In the genomic region with DNA sequence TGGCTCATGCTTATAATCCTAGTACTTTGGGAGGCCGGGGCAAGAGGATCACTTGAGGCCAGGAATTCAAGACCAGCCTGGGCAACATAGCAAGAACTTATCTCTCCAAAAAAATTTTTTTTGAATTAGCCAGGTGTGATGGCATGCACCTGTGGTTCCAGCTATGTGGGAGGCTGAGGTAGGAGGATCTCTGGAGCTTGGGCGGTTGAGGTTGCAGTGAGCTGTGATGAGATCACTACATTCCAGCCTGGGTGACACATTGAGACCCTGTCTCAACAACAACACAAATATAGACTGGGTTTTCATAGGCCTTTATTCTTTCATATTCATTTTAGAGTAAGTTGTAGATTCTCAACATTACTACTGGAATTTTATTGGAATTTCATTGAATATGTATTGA, we compare ENCODE assay signal across 21 cellular contexts. TPM values are rescaled to one million over a fixed set of nuclear protein-coding genes. Genes with fewer than 3 reads are reported as not detected.
DNase-seq lines count a peak whose midpoint lies in the region; ATAC-seq and TF ChIP-seq lines count a peak whose summit lies in the region.
"Had no signal": no experiment of that assay in that cellular context is flagged by ENCODE, and none has a peak within 500 bp of the region (broad histone marks: within the 10 kb centered on the region; RNA-seq: fewer than 3 reads in every experiment).

No MANE protein-coding gene starts in this region.

- no peak overlapping the region for H3K4me3 ChIP-seq in RWPE2 (ENCODE audit: severe bottlenecking)
- no peak overlapping the region for H3K4me3 ChIP-seq in smooth muscle cell
- H3K4me3 ChIP-seq: coronary artery, Peyer's patch, SK-N-MC had no signal

- H3F3A ChIP-seq in smooth muscle cell (ENCODE audit: low read depth), result no peaks in the 10 kb centered on the region

- H3K36me3 ChIP-seq in RWPE2 (ENCODE audit: low read depth), result no peaks in the 10 kb centered on the region
- H3K36me3 ChIP-seq in smooth muscle cell (ENCODE audit: low read depth), result no peaks in the 10 kb centered on the region
- H3K36me3 ChIP-seq: Peyer's patch had no signal

- TF ChIP-seq CTCF in RWPE2 (IDR thresholded peaks at IDR 0.05; ENCODE audit: poor library complexity, severe bottlenecking) (no peak), foreskin keratinocyte (conservative IDR thresholded peaks at IDR 0.05) (no peak), smooth muscle cell (IDR thresholded peaks at IDR 0.05; ENCODE audit: borderline replicate concordance, insufficient read depth, poor library complexity, severe bottlenecking) (no peak)

- no peak overlapping the region for H3K9ac ChIP-seq in smooth muscle cell (ENCODE audit: low read depth)

- H4K20me1 ChIP-seq in smooth muscle cell (ENCODE audit: low read depth), result no peaks in the 10 kb centered on the region

- ATAC-seq in RWPE2 (ENCODE audit: low read depth), result peak; percentile 81
- peak; percentile 88 for ATAC-seq in foreskin keratinocyte
- ATAC-seq: activated naive CD8-positive, alpha-beta T cell treated with anti-CD3 and anti-CD28 coated beads, Interleukin-2, amount 50 U/mL, for 24 hours; naive thymus-derived CD4-positive, alpha-beta T cell had no signal

- no peak overlapping the region for H2AFZ ChIP-seq in smooth muscle cell (ENCODE audit: low read depth)

- WGBS in smooth muscle cell (ENCODE audit: low lambda C conversion rate), result 59% methylated on average over 2 of the region's 2 CpGs

- H3K9me3 ChIP-seq in RWPE2 (ENCODE audit: severe bottlenecking) (no peaks in the 10 kb centered on the region), smooth muscle cell (replicated peaks; ENCODE audit: low read depth) (no peaks in the 10 kb centered on the region)
- H3K9me3 ChIP-seq: Peyer's patch had no signal

- H3K27me3 ChIP-seq in RWPE2 (ENCODE audit: insufficient read depth, poor library complexity, severe bottlenecking) (no peaks in the 10 kb centered on the region), foreskin keratinocyte (no peaks in the 10 kb centered on the region), smooth muscle cell (ENCODE audit: low read depth) (no peaks in the 10 kb centered on the region)
- H3K27me3 ChIP-seq: Peyer's patch had no signal

- no peaks in the 10 kb centered on the region for H3K79me2 ChIP-seq in smooth muscle cell (ENCODE audit: low read depth)

- H3K4me1 ChIP-seq in RWPE2 (ENCODE audit: insufficient read depth, poor library complexity, severe bottlenecking), result no peaks in the 10 kb centered on the region
- peaks cover 13% of the 10 kb centered on the region for H3K4me1 ChIP-seq in foreskin keratinocyte
- H3K4me1 ChIP-seq in smooth muscle cell (ENCODE audit: low read depth), result no peaks in the 10 kb centered on the region
- H3K4me1 ChIP-seq: Peyer's patch had no signal

- H3K27ac ChIP-seq in RWPE2 (ENCODE audit: poor library complexity, severe bottlenecking), result peak overlapping the region; percentile 43
- H3K27ac ChIP-seq in foreskin keratinocyte, result no peak overlapping the region
- H3K27ac ChIP-seq in smooth muscle cell (ENCODE audit: low read depth), result peak overlapping the region; percentile 73
- H3K27ac ChIP-seq: coronary artery, Peyer's patch, SK-N-MC had no signal

- DNase-seq in HCEC 1CT (peak; percentile 25), RWPE2 (ENCODE audit: low spot score) (no peak), foreskin keratinocyte (peak; percentile 75 to 91), smooth muscle cell (lab: John Stamatoyannopoulos, UW; ENCODE audit: unreplicated experiment) (no peak), AG20443 (ENCODE audit: low spot score) (no peak), H4 (ENCODE audit: low spot score) (no peak), pons (ENCODE audit: low spot score) (no peak)
- DNase-seq: activated B cell treated with CpG ODN at 0.5 μM for 24 hours; activated CD4-positive, alpha-beta memory T cell treated with anti-CD3 and anti-CD28 coated beads for 36 hours; activated effector memory CD4-positive, alpha-beta T cell treated with anti-CD3 and anti-CD28 coated beads, Interleukin-2, amount 50 U/mL, for 16 hours; activated naive CD8-positive, alpha-beta T cell treated with anti-CD3 and anti-CD28 coated beads, Interleukin-2, amount 50 U/mL, for 24 hours; CD4-positive, CD25-positive, alpha-beta regulatory T cell; endodermal cell; glutamatergic neuron; naive thymus-derived CD4-positive, alpha-beta T cell; NCI-H1417; NCI-H2107; occipital lobe; Peyer's patch had no signal

- H3K4me2 ChIP-seq in smooth muscle cell, result no peak overlapping the region

RNA-seq across cellular contexts. Expression of gene MED18, which starts 12.8 kb away (rescaled TPM):
- total RNA-seq in foreskin keratinocyte, result 17.0 and 20.6 TPM in 2 replicates
- polyA plus RNA-seq in foreskin keratinocyte, result 19.8 and 22.4 TPM in 2 replicates
- 11.6 and 13.2 TPM in 2 replicates for total RNA-seq in smooth muscle cell
- 12.3 and 13.8 TPM in 2 replicates for polyA plus RNA-seq in smooth muscle cell
- total RNA-seq in H4 (2014; rRNA removed; shearing (Covaris generic)), result 14.9 and 20.7 TPM in 2 replicates

RNA-seq across cellular contexts. Expression of gene PHACTR4, which starts 27.9 kb away (rescaled TPM):
- 24.2 and 24.3 TPM in 2 replicates for total RNA-seq in foreskin keratinocyte
- 12.1 and 13.1 TPM in 2 replicates for polyA plus RNA-seq in foreskin keratinocyte
- 14.1 and 20.2 TPM in 2 replicates for total RNA-seq in smooth muscle cell
- 15.2 and 22.2 TPM in 2 replicates for polyA plus RNA-seq in smooth muscle cell
- total RNA-seq in H4 (2014; rRNA removed; shearing (Covaris generic)), result 7.9 and 15.5 TPM in 2 replicates

Comparison
In these comparisons a context has a peak if more than half of its experiments do, and no peak if none do; other contexts are left out.
1. DNase-seq: peak in HCEC 1CT (single experiment) and foreskin keratinocyte (2 of 2); none in RWPE2 (single experiment), smooth muscle cell (single experiment), AG20443 (single experiment), H4 (single experiment) and pons (single experiment).